ENCODE assay signal across 2 cellular contexts in the genomic region with DNA sequence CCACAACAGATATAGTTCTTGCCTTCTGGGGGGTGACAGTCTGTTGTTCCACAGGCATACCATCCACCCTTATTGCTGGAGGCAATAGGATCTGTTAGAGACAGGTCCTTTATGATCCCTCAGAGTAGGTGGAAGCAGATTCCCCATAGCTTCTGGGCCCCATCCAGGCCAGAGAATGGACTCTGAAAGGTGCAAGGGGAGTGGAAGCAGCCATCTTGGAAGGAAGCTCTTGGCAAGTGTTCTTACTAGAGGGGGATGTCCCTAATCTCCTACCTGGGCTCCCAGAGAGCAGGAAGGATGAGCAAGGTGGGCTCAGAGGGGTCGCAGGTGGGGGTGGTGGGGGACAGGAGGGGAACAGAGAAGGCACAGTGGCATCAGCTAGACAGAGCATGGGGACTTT.
TF ChIP-seq lines count a peak whose summit lies in the region.

No MANE protein-coding gene starts in this region.

TF ChIP-seq in GM23338, 12 proteins besides CTCF, POLR2A, EP300 and RAD21:
- TF ChIP-seq ZNF114 (CRISPR knock-in tag; IDR thresholded peaks at IDR 0.05) (no peak), JUNB (IDR thresholded peaks at IDR 0.05; ENCODE audit: unreplicated experiment) (no peak), EZH2phosphoT487 (IDR thresholded peaks at IDR 0.05; ENCODE audit: unreplicated experiment) (no peak), STAT1 (IDR thresholded peaks at IDR 0.05; ENCODE audit: unreplicated experiment) (no peak), REST (IDR thresholded peaks at IDR 0.05; ENCODE audit: unreplicated experiment) (no peak), EZH2 (IDR thresholded peaks at IDR 0.05; ENCODE audit: low read depth, unreplicated experiment) (no peak)
TF ChIP-seq in GM23338: peak in this region for 0.

TF ChIP-seq in K562, 482 proteins besides CTCF, POLR2A, EP300 and RAD21:
- TF ChIP-seq ZNF282 (CRISPR knock-in tag; IDR thresholded peaks at IDR 0.05) (no peak), FOXJ3 (CRISPR knock-in tag; IDR thresholded peaks at IDR 0.05) (no peak), RBM15 (IDR thresholded peaks at IDR 0.05; ENCODE audit: insufficient read depth, low read length) (no peak), YY1 (IDR thresholded peaks at IDR 0.05; ENCODE audit: borderline replicate concordance in 1 of 3, control insufficient read depth in 1 of 3, extremely low read depth in 1 of 3, insufficient read depth in 3 of 3, insufficient read length in 1 of 3, insufficient replicate concordance in 2 of 3, low read depth in 1 of 3, low read length in 2 of 3) (peak in 1 of 3 experiments; percentile 51)
- TF ChIP-seq, protein P1, sequence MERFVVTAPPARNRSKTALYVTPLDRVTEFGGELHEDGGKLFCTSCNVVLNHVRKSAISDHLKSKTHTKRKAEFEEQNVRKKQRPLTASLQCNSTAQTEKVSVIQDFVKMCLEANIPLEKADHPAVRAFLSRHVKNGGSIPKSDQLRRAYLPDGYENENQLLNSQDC (CRISPR knock-in tag; IDR thresholded peaks at IDR 0.05) = no peak
